In genomic region chr1:36096500-36097412, GRCh38 we compare ENCODE assay signal across 9 cellular contexts. TPM values are rescaled to one million over a fixed set of nuclear protein-coding genes. Genes with fewer than 3 reads are reported as not detected.
DNase-seq lines count a peak whose midpoint lies in the region; ATAC-seq and TF ChIP-seq lines count a peak whose summit lies in the region.
"Had no signal": no experiment of that assay in that cellular context is flagged by ENCODE, and none has a peak within 500 bp of the region (broad histone marks: within the 10 kb centered on the region; RNA-seq: fewer than 3 reads in every experiment).

No MANE protein-coding gene starts in this region.

- no peak overlapping the region for H2AFZ ChIP-seq in neural progenitor cell (replicated peaks)

- H3K79me2 ChIP-seq in neural progenitor cell (ENCODE audit: low read depth), result no peaks in the 10 kb centered on the region

- H3K36me3 Mint-ChIP-seq in neural progenitor cell, result peaks cover 7% of the 10 kb centered on the region

- no peaks in the 10 kb centered on the region for H3K4me1 ChIP-seq in neural progenitor cell

- H3K9me3 ChIP-seq in neural progenitor cell (ENCODE audit: low read depth), result no peaks in the 10 kb centered on the region

- no peaks in the 10 kb centered on the region for H4K20me1 ChIP-seq in neural progenitor cell (ENCODE audit: low read depth)

- DNase-seq in GM06990 (ENCODE audit: extremely low read depth, insufficient read length), result no peak
- peak; percentile 30 for DNase-seq in LHCN-M2 (ENCODE audit: low read depth)
- DNase-seq in astrocyte of the hippocampus (ENCODE audit: low read depth, low spot score), result peak; percentile 45
- DNase-seq in neural progenitor cell (ENCODE audit: low spot score), result peak; percentile 66
- no peak for DNase-seq in GM19238 (ENCODE audit: insufficient read length, low spot score)
- no peak for DNase-seq in NCI-H748 (lab: John Stamatoyannopoulos, UW; ENCODE audit: unreplicated experiment)
- DNase-seq: activated effector memory CD4-positive, alpha-beta T cell treated with Interleukin-2 at 50 U/mL for 16 hours had no signal

- H3K9me3 Mint-ChIP-seq in neural progenitor cell, result no peaks in the 10 kb centered on the region

- peak overlapping the region; percentile 78 for H3K27ac Mint-ChIP-seq in neural progenitor cell

- TF ChIP-seq CTCF in GM06990 (IDR thresholded peaks at IDR 0.05; ENCODE audit: insufficient read depth, low read length, poor library complexity, severe bottlenecking) (peak; percentile 15), neural progenitor cell (IDR thresholded peaks at IDR 0.05) (peak; percentile 36)

- H3K4me3 ChIP-seq in GM06990 (replicated peaks; ENCODE audit: low read depth, low read length) (no peak overlapping the region), neural progenitor cell (no peak overlapping the region)

- H3K27ac ChIP-seq in neural progenitor cell, result peak overlapping the region; percentile 37

- no peaks in the 10 kb centered on the region for H3K27me3 ChIP-seq in GM06990 (replicated peaks; ENCODE audit: control insufficient read depth, insufficient read depth, low read length)
- H3K27me3 ChIP-seq in neural progenitor cell, result no peaks in the 10 kb centered on the region

- no peak overlapping the region for H3K9ac ChIP-seq in neural progenitor cell

- H3K36me3 ChIP-seq in GM06990 (ENCODE audit: control insufficient read depth, insufficient read depth, low read length) (peaks cover 32% of the 10 kb centered on the region), neural progenitor cell (no peaks in the 10 kb centered on the region)

- ATAC-seq in HG03196 (IDR thresholded peaks at IDR 0.05; ENCODE audit: unreplicated experiment) (no peak), HG02852 (IDR thresholded peaks at IDR 0.05; ENCODE audit: unreplicated experiment) (no peak)

- H3K4me2 ChIP-seq in neural progenitor cell, result no peak overlapping the region

- H3K27me3 Mint-ChIP-seq in neural progenitor cell (ENCODE audit: insufficient read depth, low read depth), result no peaks in the 10 kb centered on the region

- peaks cover 3% of the 10 kb centered on the region for H3K4me1 Mint-ChIP-seq in neural progenitor cell

- H3K4me3 Mint-ChIP-seq in neural progenitor cell, result no peak overlapping the region

- peaks cover 20% of the 10 kb centered on the region for H3F3A ChIP-seq in neural progenitor cell (ENCODE audit: low read depth)

RNA-seq across cellular contexts. Expression of gene ADPRS, which starts 8.1 kb away (rescaled TPM):
- total RNA-seq in LHCN-M2 (2014; rRNA removed) (41.2 and 46.9 TPM in 2 replicates), neural progenitor cell (ENCODE audit: low replicate concordance) (28.1 and 40.9 TPM in 2 replicates)
- 32.8 TPM for polyA plus RNA-seq in LHCN-M2 (2012)

RNA-seq across cellular contexts. Expression of gene TEKT2, which starts 12.9 kb away (rescaled TPM):
- total RNA-seq in LHCN-M2 (2014; rRNA removed) (not detected in 2 replicates), neural progenitor cell (ENCODE audit: low replicate concordance) (2.7 and 7.4 TPM in 2 replicates)
- not detected for polyA plus RNA-seq in LHCN-M2 (2012)

RNA-seq across cellular contexts. Expression of gene COL8A2, which starts 28.3 kb away (rescaled TPM):
- 0.11 and 0.26 TPM in 2 replicates for total RNA-seq in LHCN-M2 (2014; rRNA removed)
- polyA plus RNA-seq in LHCN-M2 (2012), result 0.79 TPM
- total RNA-seq in neural progenitor cell (ENCODE audit: low replicate concordance), result 0.06 TPM in 1 of 2 replicates, not detected in the other

RNA-seq across cellular contexts. Expression of gene TRAPPC3, which starts 52.5 kb away (rescaled TPM):
- total RNA-seq in LHCN-M2 (2014; rRNA removed) (129 and 134 TPM in 2 replicates), neural progenitor cell (ENCODE audit: low replicate concordance) (44.9 and 69.4 TPM in 2 replicates)
- 125 TPM for polyA plus RNA-seq in LHCN-M2 (2012)

RNA-seq across cellular contexts. Expression of gene MAP7D1, which starts 59.2 kb away (rescaled TPM):
- total RNA-seq in LHCN-M2 (2014; rRNA removed), result 252 and 271 TPM in 2 replicates
- polyA plus RNA-seq in LHCN-M2 (2012), result 146 TPM
- 35.0 and 81.1 TPM in 2 replicates for total RNA-seq in neural progenitor cell (ENCODE audit: low replicate concordance)

Comparison
In these comparisons a context has a peak if more than half of its experiments do, and no peak if none do; other contexts are left out.
1. DNase-seq: peak in LHCN-M2 (single experiment), astrocyte of the hippocampus (single experiment) and neural progenitor cell (single experiment); none in GM06990 (single experiment), GM19238 (single experiment) and NCI-H748 (single experiment).